In the genomic region with DNA sequence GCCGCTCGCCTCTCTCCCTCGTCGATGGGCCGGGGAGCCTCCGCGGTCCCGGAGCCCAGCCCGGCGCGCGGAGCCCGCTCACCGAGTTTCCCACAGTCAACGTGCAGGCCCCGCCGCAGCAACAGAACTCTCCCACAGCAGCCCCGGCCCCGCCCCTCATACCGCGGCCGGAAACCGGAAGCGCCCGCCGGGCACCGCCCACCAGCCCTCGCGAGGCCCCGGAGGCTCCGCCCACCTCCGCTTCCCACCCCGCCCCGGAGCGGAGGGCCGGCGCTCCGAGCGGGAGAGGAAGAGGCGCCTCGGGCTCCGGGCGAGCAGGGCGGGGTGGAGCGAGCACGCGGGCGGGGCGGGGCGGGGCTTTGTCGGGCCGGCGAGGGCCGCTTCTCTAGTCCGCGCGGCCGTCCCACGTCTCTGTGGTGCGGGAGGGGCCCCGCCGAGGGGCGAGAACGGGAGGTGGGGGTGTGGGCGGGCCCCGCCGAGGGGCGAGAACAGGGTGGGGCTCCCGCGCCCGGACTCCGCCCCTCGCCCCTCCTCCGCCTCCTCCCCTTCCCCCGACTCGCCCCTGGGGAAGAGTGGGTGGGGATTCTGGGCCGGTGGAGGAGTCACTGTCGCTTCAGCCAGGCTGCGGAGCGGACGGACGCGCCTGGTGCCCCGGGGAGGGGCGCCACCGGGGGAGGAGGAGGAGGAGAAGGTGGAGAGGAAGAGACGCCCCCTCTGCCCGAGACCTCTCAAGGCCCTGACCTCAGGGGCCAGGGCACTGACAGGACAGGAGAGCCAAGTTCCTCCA, we compare ENCODE assay signal across 8 cellular contexts. TPM values are rescaled to one million over a fixed set of nuclear protein-coding genes. Genes with fewer than 3 reads are reported as not detected.
DNase-seq lines count a peak whose midpoint lies in the region; ATAC-seq and TF ChIP-seq lines count a peak whose summit lies in the region.

TSS of gene ABCD1 (plus strand) at position 605 of the 787 bp plus-strand sequence. CDS start 411 bp downstream, outside the sequence.
TSS of gene BCAP31 (minus strand) at position 136 of the 787 bp plus-strand sequence. CDS start 1,143 bp downstream, outside the sequence.

- 21 to 44% (median 40%) methylated on average over 64 to 84 of the region's 88 CpGs for WGBS in ovary, 3 donors

- DNase-seq in GM04503 (ENCODE audit: low read depth) (peak; percentile 34), HEK293T (ENCODE audit: extremely low spot score) (peak; percentile 95), NAMALWA (ENCODE audit: low spot score) (peak; percentile 89), SKM-1 treated with dmso at 0.1 percent for 144 hours (lab: John Stamatoyannopoulos, UW; ENCODE audit: unreplicated experiment) (peak; percentile 82), head of caudate nucleus (peak; percentile 54 to 94 (median 86)), ovary (peak; percentile 84 to 93 (median 89)), thoracic aorta (ENCODE audit: low spot score) (peak; percentile 56)

- H3K9me3 Mint-ChIP-seq in activated naive CD8-positive, alpha-beta T cell (ENCODE audit: low read depth), result no peaks in the 10 kb centered on the region

- no peak for TF ChIP-seq EP300 in ovary (IDR thresholded peaks at IDR 0.05)

- peak; percentile 52 for ATAC-seq in thoracic aorta (ENCODE audit: insufficient number of reproducible peaks, low FRiP score, low read depth)

- H3K27ac ChIP-seq in ovary (peak within 1 kb of the TSS; percentile 69 to 83), thoracic aorta (peak within 1 kb of the TSS; percentile 83 to 90)

- POLR2A ChIA-PET in HEK293T (lab: Yijun Ruan, JAX), result interaction anchor here (1.4 kb wide), 1 partner anchor 11 kb away, joined by 5 read pairs; no protein-coding TSS in a partner anchor

- H3K36me3 ChIP-seq in ovary (no peaks in the 10 kb centered on the region), thoracic aorta (peaks cover 8% of the 10 kb centered on the region)

- peaks cover 20% of the 10 kb centered on the region for H3K4me1 Mint-ChIP-seq in activated naive CD8-positive, alpha-beta T cell (ENCODE audit: low read depth)

- intact Hi-C loops in head of caudate nucleus (cut with DNase I) (no loop called here), ovary (cut with DNase I) (no loop called here)

- H3K4me3 ChIP-seq in ovary, result peak within 1 kb of the TSS; percentile 83
- peak within 1 kb of the TSS; percentile 80 for H3K4me3 ChIP-seq in thoracic aorta

- TF ChIP-seq CTCF in ovary (IDR thresholded peaks at IDR 0.05) (no peak), thoracic aorta (IDR thresholded peaks at IDR 0.05) (no peak)

- H3K27me3 ChIP-seq in ovary (no peaks in the 10 kb centered on the region), thoracic aorta (replicated peaks; ENCODE audit: insufficient read depth) (no peaks in the 10 kb centered on the region)

- peak; percentile 54 for TF ChIP-seq POLR2A in ovary (IDR thresholded peaks at IDR 0.05)

- peak within 1 kb of the TSS; percentile 89 for H3K4me3 Mint-ChIP-seq in activated naive CD8-positive, alpha-beta T cell

- H3K9me3 ChIP-seq in ovary, result no peaks in the 10 kb centered on the region
- H3K9me3 ChIP-seq in thoracic aorta, result no peaks in the 10 kb centered on the region

- H3K4me1 ChIP-seq in ovary (ENCODE audit: insufficient read depth) (no peaks in the 10 kb centered on the region), thoracic aorta (ENCODE audit: control insufficient read depth in 1 of 2, low read depth in 2 of 2) (peaks cover 20 to 52% of the 10 kb centered on the region in 2 donors)

- H3K27me3 Mint-ChIP-seq in activated naive CD8-positive, alpha-beta T cell, result no peaks in the 10 kb centered on the region

- CTCF ChIA-PET in HEK293T (lab: Yijun Ruan, JAX), result no interaction called here

- no peaks in the 10 kb centered on the region for H3K36me3 Mint-ChIP-seq in activated naive CD8-positive, alpha-beta T cell

- H3K27ac Mint-ChIP-seq in activated naive CD8-positive, alpha-beta T cell, result peak within 1 kb of the TSS; percentile 75

TF ChIP-seq in HEK293T, 16 proteins besides CTCF, POLR2A, EP300 and RAD21:
- no peak for TF ChIP-seq SP1 (IDR thresholded peaks at IDR 0.05)
- no peak for TF ChIP-seq FOXA1 (IDR thresholded peaks at IDR 0.05)
- TF ChIP-seq, protein P1, sequence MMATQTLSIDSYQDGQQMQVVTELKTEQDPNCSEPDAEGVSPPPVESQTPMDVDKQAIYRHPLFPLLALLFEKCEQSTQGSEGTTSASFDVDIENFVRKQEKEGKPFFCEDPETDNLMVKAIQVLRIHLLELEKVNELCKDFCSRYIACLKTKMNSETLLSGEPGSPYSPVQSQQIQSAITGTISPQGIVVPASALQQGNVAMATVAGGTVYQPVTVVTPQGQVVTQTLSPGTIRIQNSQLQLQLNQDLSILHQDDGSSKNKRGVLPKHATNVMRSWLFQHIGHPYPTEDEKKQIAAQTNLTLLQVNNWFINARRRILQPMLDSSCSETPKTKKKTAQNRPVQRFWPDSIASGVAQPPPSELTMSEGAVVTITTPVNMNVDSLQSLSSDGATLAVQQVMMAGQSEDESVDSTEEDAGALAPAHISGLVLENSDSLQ (IDR thresholded peaks at IDR 0.05), result no peak
- TF ChIP-seq L3MBTL2 (conservative IDR thresholded peaks at IDR 0.05), result no peak
- TF ChIP-seq CTBP1 (IDR thresholded peaks at IDR 0.05; ENCODE audit: borderline replicate concordance), result no peak
- no peak for TF ChIP-seq NFRKB (IDR thresholded peaks at IDR 0.05)
- TF ChIP-seq SUZ12 (IDR thresholded peaks at IDR 0.05), result no peak
- no peak for TF ChIP-seq TARDBP (IDR thresholded peaks at IDR 0.05)
- no peak for TF ChIP-seq BHLHE40 (IDR thresholded peaks at IDR 0.05; ENCODE audit: borderline replicate concordance)
- TF ChIP-seq LEF1 (IDR thresholded peaks at IDR 0.05; ENCODE audit: borderline replicate concordance), result no peak
- TF ChIP-seq ZNF384 (IDR thresholded peaks at IDR 0.05), result no peak
TF ChIP-seq in HEK293T: peak in this region for 0.

RNA-seq across cellular contexts. Expression of gene ABCD1, which starts in this region (rescaled TPM):
- total RNA-seq in ovary (10 to 100 TPM in 1 of 7 donors, 1 to 10 TPM in 6; 6.1 to 11.1 (median 9.1) TPM), thoracic aorta (10 to 100 TPM; 24.3 to 40.6 TPM)
- 1 to 10 TPM; 1.4 to 5.1 TPM for polyA plus RNA-seq in ovary

RNA-seq across cellular contexts. Expression of gene BCAP31, which starts in this region (rescaled TPM):
- total RNA-seq in ovary (100 to 1,000 TPM in 5 of 7 donors, 10 to 100 TPM in 2; 53.7 to 146 (median 126) TPM), thoracic aorta (100 to 1,000 TPM in 1 of 2 donors, 10 to 100 TPM in 1; 82.7 to 104 TPM)
- polyA plus RNA-seq in ovary, result 100 to 1,000 TPM; 151 to 195 TPM

Comparison
In these comparisons a context has a peak if more than half of its experiments do, and no peak if none do; other contexts are left out.
1. Peak in every context shown above with its lines: DNase-seq, ATAC-seq, H3K4me3 ChIP-seq and H3K27ac ChIP-seq.
2. DNase-seq: peak in every context shown above with its lines; median percentile 95 in HEK293T; 89 in NAMALWA; 89 in ovary; 86 in head of caudate nucleus; 82 in SKM-1 treated with dmso at 0.1 percent for 144 hours; 56 in thoracic aorta; 34 in GM04503.